In the genomic region with DNA sequence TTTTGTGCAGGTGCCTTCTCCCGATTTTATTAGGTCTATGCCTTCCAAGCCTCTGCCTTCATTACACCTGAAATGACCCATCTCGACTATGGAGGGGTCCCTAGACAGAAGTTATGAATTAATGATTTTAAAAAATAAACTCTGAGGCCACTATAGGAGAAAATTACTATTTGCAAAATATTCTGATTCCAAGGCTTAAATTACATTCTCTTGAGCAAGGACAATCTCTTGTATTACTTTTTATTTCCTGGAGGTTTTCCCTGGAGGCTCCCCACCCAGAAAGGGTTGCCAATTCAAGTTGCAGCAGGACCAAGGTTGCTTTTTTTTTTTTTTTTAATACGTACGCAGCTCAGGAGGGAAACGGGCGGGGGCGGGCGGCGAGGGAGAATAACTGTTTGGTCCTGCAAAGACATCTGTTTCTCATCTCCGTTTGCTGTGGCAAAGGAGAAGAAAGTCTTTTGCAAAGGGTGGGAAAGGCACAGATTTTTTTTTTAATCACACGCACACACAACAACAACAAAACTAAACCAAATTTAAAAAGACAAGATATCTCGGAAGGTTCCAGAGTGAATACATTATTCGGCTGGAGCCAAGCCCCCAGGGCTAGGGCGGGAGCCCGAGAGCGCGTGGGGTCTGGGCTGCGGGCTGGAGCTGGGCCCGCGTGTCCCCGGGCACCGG, we compare ENCODE assay signal across 8 cellular contexts. TPM values are rescaled to one million over a fixed set of nuclear protein-coding genes. Genes with fewer than 3 reads are reported as not detected.
DNase-seq lines count a peak whose midpoint lies in the region; ATAC-seq lines count a peak whose summit lies in the region.

No MANE protein-coding gene starts in this region.

- H3K4me1 Mint-ChIP-seq in CD4-positive, alpha-beta memory T cell = peaks cover 3 to 14% (median 10%) of the 10 kb centered on the region in 4 donors

- H3K4me3 Mint-ChIP-seq in CD4-positive, alpha-beta memory T cell = peak overlapping the region; percentile 39 to 82 (median 62)

- H3K4me3 ChIP-seq in CD4-positive, alpha-beta memory T cell (ENCODE audit: low read length in 2 of 2) = no peak overlapping the region
- H3K4me3 ChIP-seq in neuron (ENCODE audit: low read length) = peak overlapping the region; percentile 49

- H3K4me1 ChIP-seq in CD4-positive, alpha-beta memory T cell (ENCODE audit: insufficient read depth, low read length) = peaks cover 12% of the 10 kb centered on the region
- peaks cover 18% of the 10 kb centered on the region for H3K4me1 ChIP-seq in neuron (ENCODE audit: insufficient read depth, low read length)

- CTCF ChIA-PET in CD4-positive, alpha-beta memory T cell (lab: Charles Lee; ENCODE audit: partially characterized antibody) = no interaction called here

- H3K27ac Mint-ChIP-seq in CD4-positive, alpha-beta memory T cell = no peak overlapping the region

- ATAC-seq in GM19023 (IDR thresholded peaks at IDR 0.05; ENCODE audit: unreplicated experiment) = no peak

- no peak overlapping the region for H2AFZ ChIP-seq in neuron (ENCODE audit: low read depth, low read length)

- no peak overlapping the region for H3K27ac ChIP-seq in CD4-positive, alpha-beta memory T cell (ENCODE audit: low read depth, low read length)
- H3K27ac ChIP-seq in epithelial cell of prostate = no peak overlapping the region

- H3K36me3 Mint-ChIP-seq in CD4-positive, alpha-beta memory T cell = no peaks in the 10 kb centered on the region

- POLR2A ChIA-PET in CD4-positive, alpha-beta memory T cell (lab: Charles Lee; ENCODE audit: partially characterized antibody) = no interaction called here

- peaks cover 0 to 4% (median 0%) of the 10 kb centered on the region in 8 donors for H3K9me3 Mint-ChIP-seq in CD4-positive, alpha-beta memory T cell

- intact Hi-C loops in CD4-positive, alpha-beta memory T cell (cut with micrococcal nuclease) = no loop called here

- no peaks in the 10 kb centered on the region for H3K9me3 ChIP-seq in CD4-positive, alpha-beta memory T cell (ENCODE audit: control insufficient read depth in 1 of 2, low read length in 2 of 2)
- H3K9me3 ChIP-seq in neuron (ENCODE audit: low read length) = no peaks in the 10 kb centered on the region

- no peaks in the 10 kb centered on the region for H3K36me3 ChIP-seq in CD4-positive, alpha-beta memory T cell (ENCODE audit: insufficient read depth, low read length)
- no peaks in the 10 kb centered on the region for H3K36me3 ChIP-seq in neuron (ENCODE audit: insufficient read depth, low read length)

- peaks cover 32 to 39% of the 10 kb centered on the region in 2 donors for H3K27me3 Mint-ChIP-seq in CD4-positive, alpha-beta memory T cell

- DNase-seq in CD4-positive, alpha-beta memory T cell = no peak
- DNase-seq in NCI-H345 treated with DMSO at 0.1 percent for 48 hours (lab: John Stamatoyannopoulos, UW; ENCODE audit: unreplicated experiment) = peak; percentile 41
- peak; percentile 26 for DNase-seq in epithelial cell of prostate (ENCODE audit: low read depth, low spot score)
- DNase-seq in COLO829 (ENCODE audit: low spot score) = no peak
- DNase-seq in activated naive CD4-positive, alpha-beta T cell treated with anti-CD3 and anti-CD28 coated beads, Interleukin-2, amount 50 U/mL, for 16 hours = no peak
- no peak for DNase-seq in putamen (ENCODE audit: low spot score)

- H3K27me3 ChIP-seq in CD4-positive, alpha-beta memory T cell (ENCODE audit: insufficient read depth, low read length) = peaks cover 33% of the 10 kb centered on the region
- peaks cover 43% of the 10 kb centered on the region for H3K27me3 ChIP-seq in neuron (ENCODE audit: insufficient read depth, low read length)

RNA-seq across cellular contexts. Expression of gene SERTAD4, which starts 0.6 kb away (rescaled TPM):
- total RNA-seq in CD4-positive, alpha-beta memory T cell = not detected
- not detected for polyA plus RNA-seq in CD4-positive, alpha-beta memory T cell

Comparison
In these comparisons a context has a peak if more than half of its experiments do, and no peak if none do; other contexts are left out.
1. DNase-seq: peak in NCI-H345 treated with DMSO at 0.1 percent for 48 hours (single experiment) and epithelial cell of prostate (single experiment); none in CD4-positive, alpha-beta memory T cell (0 of 5), COLO829 (single experiment), activated naive CD4-positive, alpha-beta T cell treated with anti-CD3 and anti-CD28 coated beads, Interleukin-2, amount 50 U/mL, for 16 hours (single experiment) and putamen (single experiment).